Comparison of ENCODE assay signal across 17 cellular contexts in the genomic region with DNA sequence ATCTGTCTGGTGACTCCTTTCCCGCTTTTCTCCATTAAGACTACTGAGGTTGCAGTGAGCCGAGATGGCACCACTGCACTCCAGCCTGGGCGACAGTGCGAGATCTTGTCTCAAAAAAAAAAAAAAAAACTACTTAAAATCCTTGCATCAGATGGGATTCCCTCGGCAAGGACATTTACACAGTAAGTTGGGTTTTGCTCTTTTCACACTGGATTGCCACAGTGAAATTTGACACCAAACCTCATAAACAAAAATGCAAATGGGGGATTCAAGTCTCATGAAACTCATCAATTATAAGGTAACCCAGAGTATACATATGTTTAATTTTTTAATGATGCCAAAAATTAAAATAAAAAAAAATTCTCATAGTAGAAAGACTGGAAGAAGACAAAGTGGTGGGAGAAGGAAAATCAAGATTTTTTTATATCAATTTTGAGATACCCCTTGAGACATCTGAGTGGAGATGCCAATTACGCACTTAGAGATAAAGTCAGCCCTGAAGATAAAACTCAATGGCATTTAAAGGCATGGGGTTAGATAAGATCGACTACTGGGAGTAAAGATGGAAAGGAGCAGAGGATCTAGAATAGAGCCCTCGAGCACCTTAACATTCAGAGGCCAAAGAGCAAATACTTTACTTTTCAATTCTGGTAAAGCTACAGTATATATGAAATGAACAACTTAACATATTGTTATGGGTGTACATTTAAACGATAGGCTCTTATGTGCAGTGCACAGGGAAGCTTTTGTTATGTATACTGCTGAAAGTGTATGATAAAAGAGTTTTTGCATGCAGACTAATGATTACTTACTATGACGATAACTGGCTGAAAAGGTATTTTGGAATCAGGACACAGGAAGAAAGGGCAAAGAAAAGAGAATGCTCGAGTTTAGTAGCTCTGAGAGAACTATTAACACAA. TPM values are rescaled to one million over a fixed set of nuclear protein-coding genes. Genes with fewer than 3 reads are reported as not detected.
DNase-seq lines count a peak whose midpoint lies in the region; TF ChIP-seq lines count a peak whose summit lies in the region.
"Had no signal": no experiment of that assay in that cellular context is flagged by ENCODE, and none has a peak within 500 bp of the region (broad histone marks: within the 10 kb centered on the region; RNA-seq: fewer than 3 reads in every experiment).

No MANE protein-coding gene starts in this region.

- H3K4me1 ChIP-seq in A673 (ENCODE audit: insufficient read depth, low read length, poor library complexity, severe bottlenecking): peaks cover 8% of the 10 kb centered on the region
- H3K4me1 ChIP-seq in HEK293 (ENCODE audit: control insufficient read depth, insufficient read depth, low read length): peaks cover 12% of the 10 kb centered on the region
- H3K4me1 ChIP-seq: BLaER1 had no signal

- DNase-seq in A673 (ENCODE audit: low spot score) (peak; percentile 29), SK-N-MC (ENCODE audit: low read depth, low spot score) (no peak), nephron progenitor cell (no peak), AG08396 (ENCODE audit: low spot score) (no peak), T1000 (lab: John Stamatoyannopoulos, UW) (no peak)
- DNase-seq: ACHN; AML-193; CD4-positive, alpha-beta memory T cell; DMS153; DMS79; GDM1; GOT3; H7 had no signal

- H3K27ac Mint-ChIP-seq in nephron progenitor cell: peak overlapping the region; percentile 62
- H3K27ac Mint-ChIP-seq: IgD-negative memory B cell had no signal

- H3K27me3 ChIP-seq in A673 (replicated peaks; ENCODE audit: insufficient read depth, low read depth, low read length, poor library complexity): no peaks in the 10 kb centered on the region
- H3K27me3 ChIP-seq: BLaER1 had no signal

- H3K4me3 ChIP-seq in A673 (ENCODE audit: low read depth, low read length, poor library complexity, severe bottlenecking): no peak overlapping the region
- H3K4me3 ChIP-seq in HEK293 (ENCODE audit: low read depth, low read length): no peak overlapping the region
- no peak overlapping the region for H3K4me3 ChIP-seq in SK-N-MC
- H3K4me3 ChIP-seq: BLaER1 had no signal

- POLR2A ChIA-PET in A673 (lab: Charles Lee; ENCODE audit: low non-redundant PET) (interaction anchor here (0.7 kb wide), 1 partner anchor 219 kb away, joined by 3 read pairs; no protein-coding TSS in a partner anchor), HEK293 (lab: Yijun Ruan, JAX) (no interaction called here)

- H3K36me3 ChIP-seq in A673 (ENCODE audit: insufficient read depth, low read length, poor library complexity, severe bottlenecking) (no peaks in the 10 kb centered on the region), HEK293 (ENCODE audit: control insufficient read depth in 2 of 2, insufficient read depth in 1 of 2, low read length in 2 of 2) (peaks cover 3 to 7% of the 10 kb centered on the region in 2 experiments), SK-N-MC (ENCODE audit: insufficient read depth, low read length) (peaks cover 4% of the 10 kb centered on the region)

- BruUV-seq in A673 (replicated peaks; lab: Mats Ljungman, UMichigan): no TSS peak

- peaks cover 16% of the 10 kb centered on the region for H3K36me3 Mint-ChIP-seq in nephron progenitor cell (ENCODE audit: low read depth)

- TF ChIP-seq CTCF in A673 (conservative IDR thresholded peaks at IDR 0.05; ENCODE audit: low read depth, low read length) (no peak), HEK293 (tag by site-specific recombination; IDR thresholded peaks at IDR 0.05) (no peak), nephron progenitor cell (IDR thresholded peaks at IDR 0.05) (no peak)

- no peaks in the 10 kb centered on the region for H3K27me3 Mint-ChIP-seq in nephron progenitor cell (ENCODE audit: low read depth, poor library complexity)
- H3K27me3 Mint-ChIP-seq: CD4-positive, alpha-beta memory T cell; IgD-negative memory B cell had no signal

- H3K4me1 Mint-ChIP-seq in nephron progenitor cell: no peaks in the 10 kb centered on the region
- H3K4me1 Mint-ChIP-seq: CD14-positive monocyte had no signal

- H3K27ac ChIP-seq in A673 (ENCODE audit: low read depth, low read length, poor library complexity, severe bottlenecking): no peak overlapping the region
- H3K27ac ChIP-seq in HEK293 (ENCODE audit: extremely low read depth, low read depth, low read length): no peak overlapping the region
- 0 out of 2 replicates have a peak overlapping the region, but pooled peaks have one; percentile 28 for H3K27ac ChIP-seq in SK-N-MC
- H3K27ac ChIP-seq: BLaER1 had no signal

- no peaks in the 10 kb centered on the region for H3K9me3 Mint-ChIP-seq in nephron progenitor cell
- H3K9me3 Mint-ChIP-seq: IgD-negative memory B cell had no signal

- CTCF ChIA-PET in A673 (lab: Charles Lee): no interaction called here
- CTCF ChIA-PET in HEK293 (lab: Yijun Ruan, JAX): no interaction called here

- no peak overlapping the region for H3K9ac ChIP-seq in SK-N-MC (ENCODE audit: insufficient read length)
- H3K9ac ChIP-seq: BLaER1 had no signal

- H3K9me3 ChIP-seq in A673 (ENCODE audit: low read depth, low read length, poor library complexity, severe bottlenecking) (no peaks in the 10 kb centered on the region), HEK293 (ENCODE audit: control insufficient read depth, insufficient read depth, low read depth, low read length) (no peaks in the 10 kb centered on the region), SK-N-MC (ENCODE audit: low read depth, low read length) (no peaks in the 10 kb centered on the region)

- H3K4me3 Mint-ChIP-seq in nephron progenitor cell: no peak overlapping the region
- H3K4me3 Mint-ChIP-seq: CD14-positive monocyte; CD4-positive, alpha-beta memory T cell; IgD-negative memory B cell had no signal

- intact Hi-C loops in A673 (cut with micrococcal nuclease; ENCODE audit: unreplicated experiment): no loop called here

TF ChIP-seq in HEK293, 187 proteins besides CTCF, POLR2A, EP300 and RAD21:
- TF ChIP-seq MZF1 (tag by site-specific recombination; IDR thresholded peaks at IDR 0.05; ENCODE audit: borderline replicate concordance): 0 out of 2 replicates have a peak, but pooled peaks have one; percentile 28
- peak; percentile 27; the same call in 1 of the 2 replicates for TF ChIP-seq TRIM28 (IDR thresholded peaks at IDR 0.05; ENCODE audit: borderline replicate concordance, low read length)
- TF ChIP-seq OSR2 (tag by site-specific recombination; IDR thresholded peaks at IDR 0.05): 0 out of 2 replicates have a peak, but pooled peaks have one; percentile 26
- no peak for TF ChIP-seq GLI2 (tag by site-specific recombination; IDR thresholded peaks at IDR 0.05; ENCODE audit: borderline replicate concordance, low read depth)
- peak; percentile 53 for TF ChIP-seq FEZF1 (tag by site-specific recombination; IDR thresholded peaks at IDR 0.05)
- TF ChIP-seq, protein P1, sequence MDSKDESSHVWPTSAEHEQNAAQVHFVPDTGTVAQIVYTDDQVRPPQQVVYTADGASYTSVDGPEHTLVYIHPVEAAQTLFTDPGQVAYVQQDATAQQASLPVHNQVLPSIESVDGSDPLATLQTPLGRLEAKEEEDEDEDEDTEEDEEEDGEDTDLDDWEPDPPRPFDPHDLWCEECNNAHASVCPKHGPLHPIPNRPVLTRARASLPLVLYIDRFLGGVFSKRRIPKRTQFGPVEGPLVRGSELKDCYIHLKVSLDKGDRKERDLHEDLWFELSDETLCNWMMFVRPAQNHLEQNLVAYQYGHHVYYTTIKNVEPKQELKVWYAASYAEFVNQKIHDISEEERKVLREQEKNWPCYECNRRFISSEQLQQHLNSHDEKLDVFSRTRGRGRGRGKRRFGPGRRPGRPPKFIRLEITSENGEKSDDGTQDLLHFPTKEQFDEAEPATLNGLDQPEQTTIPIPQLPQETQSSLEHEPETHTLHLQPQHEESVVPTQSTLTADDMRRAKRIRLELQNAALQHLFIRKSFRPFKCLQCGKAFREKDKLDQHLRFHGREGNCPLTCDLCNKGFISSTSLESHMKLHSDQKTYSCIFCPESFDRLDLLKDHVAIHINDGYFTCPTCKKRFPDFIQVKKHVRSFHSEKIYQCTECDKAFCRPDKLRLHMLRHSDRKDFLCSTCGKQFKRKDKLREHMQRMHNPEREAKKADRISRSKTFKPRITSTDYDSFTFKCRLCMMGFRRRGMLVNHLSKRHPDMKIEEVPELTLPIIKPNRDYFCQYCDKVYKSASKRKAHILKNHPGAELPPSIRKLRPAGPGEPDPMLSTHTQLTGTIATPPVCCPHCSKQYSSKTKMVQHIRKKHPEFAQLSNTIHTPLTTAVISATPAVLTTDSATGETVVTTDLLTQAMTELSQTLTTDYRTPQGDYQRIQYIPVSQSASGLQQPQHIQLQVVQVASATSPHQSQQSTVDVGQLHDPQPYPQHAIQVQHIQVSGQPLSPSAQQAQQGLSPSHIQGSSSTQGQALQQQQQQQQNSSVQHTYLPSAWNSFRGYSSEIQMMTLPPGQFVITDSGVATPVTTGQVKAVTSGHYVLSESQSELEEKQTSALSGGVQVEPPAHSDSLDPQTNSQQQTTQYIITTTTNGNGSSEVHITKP (tag by site-specific recombination; IDR thresholded peaks at IDR 0.05): peak; percentile 97

RNA-seq across cellular contexts. Expression of a gene that starts 37.6 kb away (rescaled TPM):
- total RNA-seq in A673 (2021): 87.5 and 89.0 TPM in 2 replicates
